ENCODE assay signal across 10 cellular contexts in genomic region chr12:67434653-67435375, GRCh38.
DNase-seq lines count a peak whose midpoint lies in the region; ATAC-seq and TF ChIP-seq lines count a peak whose summit lies in the region.
"Had no signal": no experiment of that assay in that cellular context is flagged by ENCODE, and none has a peak within 500 bp of the region (broad histone marks: within the 10 kb centered on the region; RNA-seq: fewer than 3 reads in every experiment).

No MANE protein-coding gene starts in this region.

- peak; percentile 94 for DNase-seq in COLO829 (ENCODE audit: low spot score)
- DNase-seq in RPMI7951 (ENCODE audit: low read depth), result peak; percentile 95
- DNase-seq in fibroblast of mammary gland (ENCODE audit: low read depth), result peak; percentile 98
- DNase-seq in renal cortical epithelial cell (ENCODE audit: low read depth), result peak; percentile 98
- no peak for DNase-seq in SW 1271 (lab: John Stamatoyannopoulos, UW)
- no peak for DNase-seq in type B pancreatic cell (ENCODE audit: extremely low spot score, unreplicated experiment)
- DNase-seq in T-helper 1 cell, result no peak
- DNase-seq: activated naive CD8-positive, alpha-beta T cell treated with anti-CD3 and anti-CD28 coated beads for 36 hours; NCI-H1092 had no signal

- no peaks in the 10 kb centered on the region for H3K27me3 Mint-ChIP-seq in type B pancreatic cell
- H3K27me3 Mint-ChIP-seq: activated naive CD8-positive, alpha-beta T cell treated with anti-CD3 and anti-CD28 coated beads for 36 hours had no signal

- no peak for TF ChIP-seq CTCF in fibroblast of mammary gland (conservative IDR thresholded peaks at IDR 0.05; ENCODE audit: control insufficient read depth, insufficient read depth, low read depth, low read length)
- TF ChIP-seq CTCF in type B pancreatic cell (conservative IDR thresholded peaks at IDR 0.05), result no peak

- ATAC-seq in HG02623 (IDR thresholded peaks at IDR 0.05; ENCODE audit: unreplicated experiment), result no peak

- no peaks in the 10 kb centered on the region for H3K36me3 Mint-ChIP-seq in type B pancreatic cell
- H3K36me3 Mint-ChIP-seq: activated naive CD8-positive, alpha-beta T cell treated with anti-CD3 and anti-CD28 coated beads for 36 hours had no signal

- H3K27ac Mint-ChIP-seq in type B pancreatic cell, result no peak overlapping the region
- H3K27ac Mint-ChIP-seq: activated naive CD8-positive, alpha-beta T cell treated with anti-CD3 and anti-CD28 coated beads for 36 hours had no signal

- H3K9me3 Mint-ChIP-seq in type B pancreatic cell, result no peaks in the 10 kb centered on the region

- no peak overlapping the region for H3K4me3 Mint-ChIP-seq in type B pancreatic cell
- H3K4me3 Mint-ChIP-seq: activated naive CD8-positive, alpha-beta T cell treated with anti-CD3 and anti-CD28 coated beads for 36 hours had no signal

- H3K4me1 Mint-ChIP-seq in type B pancreatic cell (ENCODE audit: unreplicated experiment), result peaks cover 21% of the 10 kb centered on the region

- H3K4me3 ChIP-seq in fibroblast of mammary gland (ENCODE audit: control insufficient read depth, low read depth, low read length), result no peak overlapping the region

Comparison
In these comparisons a context has a peak if more than half of its experiments do, and no peak if none do; other contexts are left out.
1. DNase-seq: peak in COLO829 (single experiment), RPMI7951 (single experiment), fibroblast of mammary gland (single experiment) and renal cortical epithelial cell (single experiment); none in SW 1271 (0 of 2), type B pancreatic cell (single experiment) and T-helper 1 cell (0 of 5).